ENCODE assay signal across 1 cellular context in genomic region chr6:26251354-26252081, GRCh38.
TF ChIP-seq lines count a peak whose summit lies in the region.

No MANE protein-coding gene starts in this region.

TF ChIP-seq in GM12878, 131 proteins besides CTCF, POLR2A, EP300 and RAD21 (continued from another document and continues in another):
- TF ChIP-seq ZBTB11 (CRISPR knock-in tag; IDR thresholded peaks at IDR 0.05) (no peak), HDGF (IDR thresholded peaks at IDR 0.05) (peak; percentile 60; the same call in 1 of the 2 replicates), RUNX3 (IDR thresholded peaks at IDR 0.05; ENCODE audit: low read length) (peak; percentile 70), STAT3 (IDR thresholded peaks at IDR 0.05; ENCODE audit: low read depth, low read length) (no peak), CUX1 (IDR thresholded peaks at IDR 0.05; ENCODE audit: insufficient replicate concordance, low read depth, low read length) (no peak), SREBF1 (IDR thresholded peaks at IDR 0.05; ENCODE audit: low read length) (no peak), GABPA (IDR thresholded peaks at IDR 0.05; ENCODE audit: low read depth) (no peak), HCFC1 (IDR thresholded peaks at IDR 0.05; ENCODE audit: low read length) (no peak; the same call in 1 of the 2 replicates), TARDBP (IDR thresholded peaks at IDR 0.05; ENCODE audit: borderline replicate concordance) (no peak; the same call in 1 of the 2 replicates), E4F1 (IDR thresholded peaks at IDR 0.05; ENCODE audit: borderline replicate concordance, partially characterized antibody) (no peak), PRDM15 (CRISPR knock-in tag; IDR thresholded peaks at IDR 0.05) (no peak), ZBTB40 (IDR thresholded peaks at IDR 0.05; ENCODE audit: borderline replicate concordance) (0 out of 2 replicates have a peak, but pooled peaks have one; percentile 21), HDAC2 (IDR thresholded peaks at IDR 0.05) (no peak), ZBTB4 (CRISPR knock-in tag; IDR thresholded peaks at IDR 0.05) (no peak), TAF1 (IDR thresholded peaks at IDR 0.05; ENCODE audit: borderline replicate concordance, low read depth, low read length) (peak; percentile 89), POLR2AphosphoS2 (IDR thresholded peaks at IDR 0.05; ENCODE audit: low read depth, low read length) (peak; percentile 97), SIX5 (IDR thresholded peaks at IDR 0.05; ENCODE audit: low read depth, low read length, severe bottlenecking) (no peak), ZNF687 (IDR thresholded peaks at IDR 0.05) (peak; percentile 81), PML (IDR thresholded peaks at IDR 0.05; ENCODE audit: low read length) (peak; percentile 99), CBFB (IDR thresholded peaks at IDR 0.05; ENCODE audit: low read depth) (peak; percentile 94), NFIC (IDR thresholded peaks at IDR 0.05; ENCODE audit: low read depth, low read length) (peak; percentile 82)
- TF ChIP-seq, protein P1, sequence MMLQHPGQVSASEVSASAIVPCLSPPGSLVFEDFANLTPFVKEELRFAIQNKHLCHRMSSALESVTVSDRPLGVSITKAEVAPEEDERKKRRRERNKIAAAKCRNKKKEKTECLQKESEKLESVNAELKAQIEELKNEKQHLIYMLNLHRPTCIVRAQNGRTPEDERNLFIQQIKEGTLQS (IDR thresholded peaks at IDR 0.05; ENCODE audit: borderline replicate concordance, extremely low read depth, low read depth, low read length), result no peak
